8 cellular contexts compared by ENCODE assay signal in the genomic region with DNA sequence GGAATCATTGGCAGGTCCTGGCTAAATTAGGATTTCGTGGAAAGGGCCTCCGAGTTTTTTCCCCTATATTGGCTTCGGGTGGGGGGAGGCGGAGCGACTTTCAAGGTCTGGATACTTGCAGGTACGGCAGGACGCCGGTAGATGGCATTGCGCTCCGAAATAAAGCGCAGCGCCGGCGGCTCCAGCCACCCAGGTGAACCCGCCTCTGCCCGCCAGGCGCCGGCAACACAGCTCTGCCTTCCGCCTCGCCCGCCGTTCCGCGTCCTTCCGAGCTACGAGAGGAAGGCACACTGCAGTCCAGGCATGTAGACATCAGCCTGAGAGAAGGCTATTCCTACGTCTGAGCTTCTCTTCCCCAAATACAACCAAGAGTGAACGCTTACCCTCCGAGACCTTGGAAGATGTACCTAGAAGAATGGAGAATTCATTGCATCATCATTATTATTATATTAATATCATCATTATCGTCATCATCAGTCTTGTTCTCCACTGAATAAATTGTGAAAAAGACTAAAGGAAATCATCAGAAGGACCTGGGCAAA.
DNase-seq lines count a peak whose midpoint lies in the region; FAIRE-seq and TF ChIP-seq lines count a peak whose summit lies in the region.

No MANE protein-coding gene starts in this region.

- H3K27ac ChIP-seq in HL-60 (replicated peaks): no peak overlapping the region

- DNase-seq in CMK (ENCODE audit: low read depth): peak; percentile 32
- peak; percentile 70 for DNase-seq in GM20000 (ENCODE audit: low spot score)
- DNase-seq in HL-60 (ENCODE audit: low read depth in 1 of 2, low spot score in 1 of 2): peak; percentile 16 to 73
- DNase-seq in NCI-H82 (lab: John Stamatoyannopoulos, UW): peak; percentile 95
- peak; percentile 33 to 63 (median 46) for DNase-seq in activated CD8-positive, alpha-beta memory T cell treated with anti-CD3 and anti-CD28 coated beads for 48 hours (ENCODE audit: low read depth in 2 of 3, low spot score in 2 of 3)
- DNase-seq in midbrain (lab: John Stamatoyannopoulos, UW): peak; percentile 78
- peak; percentile 65 for DNase-seq in stimulated activated CD8-positive, alpha-beta memory T cell treated with anti-CD3 and anti-CD28 coated beads, Interleukin-15, amount 100 ng/mL, for 48 hours (ENCODE audit: low read depth in 2 of 2)

- peak; percentile 15 for FAIRE-seq in endometrium (lab: Jason Lieb, UNC)

- H3K4me3 ChIP-seq in HL-60 (replicated peaks; ENCODE audit: insufficient read depth, low read length): no peak overlapping the region

- TF ChIP-seq CTCF in GM20000 (IDR thresholded peaks at IDR 0.05; ENCODE audit: extremely low read depth, missing control alignments) (peak; percentile 88), HL-60 (IDR thresholded peaks at IDR 0.05; ENCODE audit: insufficient read depth, low read length) (peak; percentile 52)

- H3K27me3 ChIP-seq in HL-60 (ENCODE audit: insufficient read depth, poor library complexity, severe bottlenecking): peaks cover 61% of the 10 kb centered on the region

Comparison
In these comparisons a context has a peak if more than half of its experiments do, and no peak if none do; other contexts are left out.
1. DNase-seq: peak in every context shown above with its lines; median percentile 95 in NCI-H82; 78 in midbrain; 70 in GM20000; 65 in stimulated activated CD8-positive, alpha-beta memory T cell treated with anti-CD3 and anti-CD28 coated beads, Interleukin-15, amount 100 ng/mL, for 48 hours; 46 in activated CD8-positive, alpha-beta memory T cell treated with anti-CD3 and anti-CD28 coated beads for 48 hours; 44 in HL-60; 32 in CMK.